In the genomic region with DNA sequence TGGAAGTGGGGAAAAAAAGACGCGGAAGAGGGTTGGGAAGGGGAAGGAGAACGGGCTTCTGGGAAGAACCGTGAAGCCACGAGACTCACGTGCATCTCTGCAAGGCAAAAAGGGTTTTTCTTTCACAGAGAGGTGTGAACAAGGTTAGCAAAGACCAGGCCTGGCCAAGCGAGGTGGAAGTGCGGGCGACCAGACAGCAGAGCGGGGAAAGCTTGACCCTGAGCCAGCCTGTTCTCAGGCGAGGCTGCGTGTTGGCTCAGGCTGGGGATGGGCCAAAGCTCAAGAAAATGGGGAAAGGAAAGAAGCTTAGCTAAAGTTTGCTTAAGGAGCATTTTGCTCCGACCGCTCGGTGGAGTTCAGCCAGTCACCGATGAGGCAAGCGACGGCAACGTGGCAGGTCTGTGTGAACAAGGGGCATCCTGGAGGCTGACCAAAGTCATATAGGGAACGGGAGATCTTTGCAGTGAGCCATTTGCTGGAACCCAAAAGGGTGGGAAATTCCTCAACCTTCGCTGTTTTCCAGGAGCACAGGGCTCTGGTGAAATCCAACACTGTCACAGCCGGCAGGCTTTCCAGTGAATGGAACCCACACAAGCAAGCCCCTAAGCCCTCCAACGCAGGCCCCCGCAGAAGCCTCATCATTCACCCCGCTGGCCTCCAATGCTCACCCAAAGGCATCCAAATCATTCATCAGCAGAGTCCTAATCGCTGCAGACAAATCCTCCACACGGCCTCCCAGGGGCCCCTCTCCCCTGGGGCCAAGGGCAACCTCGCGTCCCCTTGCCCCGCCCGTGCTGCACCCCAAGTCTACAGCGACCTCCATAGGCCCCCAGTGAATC, we compare ENCODE assay signal across 8 cellular contexts. TPM values are rescaled to one million over a fixed set of nuclear protein-coding genes. Genes with fewer than 3 reads are reported as not detected.
DNase-seq lines count a peak whose midpoint lies in the region; ATAC-seq and TF ChIP-seq lines count a peak whose summit lies in the region.

No MANE protein-coding gene starts in this region.

- DNase-seq in OCI-LY7 (ENCODE audit: low spot score) (peak; percentile 5), cerebellum (ENCODE audit: low spot score) (peak; percentile 36), kidney glomerular epithelial cell (lab: John Stamatoyannopoulos, UW) (peak; percentile 28), spleen (peak; percentile 78)

- H3K4me2 ChIP-seq in BLaER1 (peak overlapping the region; percentile 78), OCI-LY7 (ENCODE audit: low read length) (peak overlapping the region; percentile 99)

- POLR2A ChIA-PET in OCI-LY7 (lab: Charles Lee), result no interaction called here

- H3K9me3 ChIP-seq in BLaER1, result peaks cover 61% of the 10 kb centered on the region
- H3K9me3 ChIP-seq in OCI-LY7 (ENCODE audit: low read length), result peaks cover 20% of the 10 kb centered on the region; the same call in 1 of the 2 replicates
- peaks cover 0 to 41% (median 35%) of the 10 kb centered on the region in 8 donors for H3K9me3 ChIP-seq in spleen

- H3K79me2 ChIP-seq in OCI-LY7 (ENCODE audit: insufficient read depth, low read depth, low read length), result no peaks in the 10 kb centered on the region

- H3K4me3 ChIP-seq in BLaER1 (peak overlapping the region; percentile 79), OCI-LY7 (ENCODE audit: low read depth, low read length, poor library complexity, severe bottlenecking) (peak overlapping the region; percentile 95), spleen (peak overlapping the region; percentile 51 to 81 (median 76))

- H3K27me3 ChIP-seq in BLaER1 (no peaks in the 10 kb centered on the region), spleen (replicated peaks in 1 of 7) (no peaks in the 10 kb centered on the region)

- WGBS in spleen, 5 donors, result 31 to 52% (median 37%) methylated on average over 29 to 32 of the region's 32 CpGs

- no peak overlapping the region; the same call in 1 of the 2 replicates for H2AFZ ChIP-seq in OCI-LY7 (ENCODE audit: low read length)

- no peak for TF ChIP-seq CTCF in OCI-LY7 (conservative IDR thresholded peaks at IDR 0.05; ENCODE audit: low read length)
- TF ChIP-seq CTCF in spleen (IDR thresholded peaks at IDR 0.05 in 8 of 11, conservative IDR thresholded peaks at IDR 0.05 in 3 of 11), result no peak

- BruUV-seq in OCI-LY7 (replicated peaks; lab: Mats Ljungman, UMichigan), result no TSS peak

- H3K27ac ChIP-seq in BLaER1 (peak overlapping the region; percentile 94), OCI-LY7 (ENCODE audit: low read depth, low read length, poor library complexity, severe bottlenecking) (no peak overlapping the region), spleen (peak overlapping the region; percentile 84 to 96 (median 90))

- peak; percentile 27 for ATAC-seq in GM18502 (IDR thresholded peaks at IDR 0.05; ENCODE audit: poor library complexity, unreplicated experiment)
- peak; percentile 22 for ATAC-seq in HG03103 (IDR thresholded peaks at IDR 0.05; ENCODE audit: low read depth, unreplicated experiment)
- ATAC-seq in GM18517 (IDR thresholded peaks at IDR 0.05; ENCODE audit: unreplicated experiment), result no peak

- peak overlapping the region; percentile 90 for H3K9ac ChIP-seq in BLaER1

- H3K9me2 ChIP-seq in OCI-LY7 (ENCODE audit: insufficient read depth, low read length), result no peaks in the 10 kb centered on the region

- H3K36me3 ChIP-seq in BLaER1 (peaks cover 25% of the 10 kb centered on the region), OCI-LY7 (ENCODE audit: insufficient read depth, low read length) (no peaks in the 10 kb centered on the region), spleen (peaks cover 0 to 12% (median 0%) of the 10 kb centered on the region in 6 donors)

- intact Hi-C loops in OCI-LY7 (cut with micrococcal nuclease; ENCODE audit: unreplicated experiment) (no loop called here), spleen (cut with DNase I; ENCODE audit: low total_unique reads) (no loop called here)

- peaks cover 19% of the 10 kb centered on the region for H3K4me1 ChIP-seq in BLaER1
- peaks cover 5% of the 10 kb centered on the region for H3K4me1 ChIP-seq in OCI-LY7 (ENCODE audit: insufficient read depth, low read length, poor library complexity, severe bottlenecking)
- H3K4me1 ChIP-seq in spleen, result peaks cover 7 to 38% (median 23%) of the 10 kb centered on the region in 6 donors

- CTCF ChIA-PET in OCI-LY7 (lab: Charles Lee; ENCODE audit: unreplicated experiment), result no interaction called here

- H4K20me1 ChIP-seq in BLaER1 (no peaks in the 10 kb centered on the region), OCI-LY7 (ENCODE audit: insufficient read depth, low read length) (no peaks in the 10 kb centered on the region)

- no peak for TF ChIP-seq POLR2A in spleen (IDR thresholded peaks at IDR 0.05)

RNA-seq across cellular contexts. Expression of gene ZNF605, which starts 0.8 kb away (rescaled TPM):
- 6.6 and 7.1 TPM in 2 replicates for total RNA-seq in OCI-LY7 (2014; rRNA removed; shearing (Covaris generic))
- 13.9 and 16.3 TPM in 2 replicates for total RNA-seq in OCI-LY7 (2022)
- 35.0 TPM for total RNA-seq in cerebellum
- total RNA-seq in spleen, result 10 to 100 TPM; 11.0 to 18.9 (median 12.5) TPM
- 1 to 10 TPM; 1.6 to 3.3 (median 1.9) TPM for polyA plus RNA-seq in spleen

RNA-seq across cellular contexts. Expression of gene ZNF26, which starts 30.9 kb away (rescaled TPM):
- total RNA-seq in OCI-LY7 (2014; rRNA removed; shearing (Covaris generic)), result 12.5 and 15.7 TPM in 2 replicates
- total RNA-seq in OCI-LY7 (2022) (18.2 and 22.2 TPM in 2 replicates), cerebellum (21.2 TPM), spleen (10 to 100 TPM; 13.2 to 28.7 (median 20.6) TPM)
- 1 to 10 TPM; 4.0 to 6.1 (median 5.6) TPM for polyA plus RNA-seq in spleen

Comparison
In these comparisons a context has a peak if more than half of its experiments do, and no peak if none do; other contexts are left out.
1. DNase-seq: peak in every context shown above with its lines; median percentile 78 in spleen; 36 in cerebellum; 28 in kidney glomerular epithelial cell; 5 in OCI-LY7.